ENCODE assay signal across 15 cellular contexts in the genomic region with DNA sequence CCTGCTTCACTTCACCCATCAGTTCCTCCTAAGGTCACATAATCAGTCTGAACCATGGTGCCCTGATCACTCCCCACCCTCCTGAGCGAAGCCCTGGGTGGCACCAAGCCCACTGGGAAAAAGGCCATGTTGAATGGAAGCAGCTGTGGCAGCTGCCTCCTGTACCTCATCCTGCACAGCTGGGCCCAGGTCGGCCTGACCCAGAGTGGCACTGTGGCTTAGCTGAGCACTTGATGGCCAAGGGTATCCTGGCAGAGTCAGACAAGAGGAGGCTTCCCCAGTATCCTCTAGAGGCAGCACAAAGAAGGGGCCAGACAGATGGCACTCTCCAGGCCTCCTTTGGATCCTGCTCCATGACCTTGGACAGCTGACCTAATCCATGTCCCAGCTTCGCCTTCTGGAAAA.
DNase-seq lines count a peak whose midpoint lies in the region; ATAC-seq and TF ChIP-seq lines count a peak whose summit lies in the region.
"Had no signal": no experiment of that assay in that cellular context is flagged by ENCODE, and none has a peak within 500 bp of the region (broad histone marks: within the 10 kb centered on the region; RNA-seq: fewer than 3 reads in every experiment).

No MANE protein-coding gene starts in this region.

- intact Hi-C loops in sigmoid colon (cut with DNase I) (loop anchor here (10.0 kb wide), 1 partner anchor 336 kb away; no protein-coding TSS in a partner anchor), natural killer cell (cut with micrococcal nuclease) (no loop called here)

- H4K91ac ChIP-seq in neuronal stem cell (ENCODE audit: low read depth, low read length, poor library complexity) = no peak overlapping the region

- H3K36me3 ChIP-seq in sigmoid colon = no peaks in the 10 kb centered on the region
- H3K36me3 ChIP-seq in neuronal stem cell (replicated peaks in 1 of 2; ENCODE audit: control insufficient read depth in 2 of 2, insufficient read depth in 2 of 2, low read length in 2 of 2) = no peaks in the 10 kb centered on the region

- H3K27ac Mint-ChIP-seq in glutamatergic neuron (ENCODE audit: unreplicated experiment) = no peak overlapping the region
- no peak overlapping the region for H3K27ac Mint-ChIP-seq in natural killer cell
- H3K27ac Mint-ChIP-seq: GM23338 had no signal

- peaks cover 9% of the 10 kb centered on the region for H3K4me1 Mint-ChIP-seq in glutamatergic neuron (ENCODE audit: low read depth, unreplicated experiment)
- H3K4me1 Mint-ChIP-seq in natural killer cell = peaks cover 0 to 11% of the 10 kb centered on the region in 2 donors

- H4K8ac ChIP-seq in neuronal stem cell (ENCODE audit: low read depth, low read length) = no peak overlapping the region

- H3K27ac ChIP-seq in sigmoid colon = no peak overlapping the region
- H3K27ac ChIP-seq in neuronal stem cell (replicated peaks; ENCODE audit: low read length) = no peak overlapping the region
- H3K27ac ChIP-seq: A549, RWPE1 had no signal

- H3K9me3 Mint-ChIP-seq in glutamatergic neuron (ENCODE audit: unreplicated experiment) (peaks cover 2% of the 10 kb centered on the region), natural killer cell (no peaks in the 10 kb centered on the region)
- H3K9me3 Mint-ChIP-seq: GM23338, IgD-negative memory B cell had no signal

- no peak overlapping the region for H3K4me2 ChIP-seq in neuronal stem cell (ENCODE audit: insufficient read depth, low read length, poor library complexity, severe bottlenecking)
- H3K4me2 ChIP-seq: A549, GM23338 had no signal

- H2BK15ac ChIP-seq in neuronal stem cell (ENCODE audit: low read length) = no peak overlapping the region

- no peak overlapping the region for H2AK5ac ChIP-seq in neuronal stem cell (ENCODE audit: low read depth, low read length)

- no peak overlapping the region for H3K14ac ChIP-seq in neuronal stem cell (ENCODE audit: low read length)

- H3K23ac ChIP-seq in neuronal stem cell (ENCODE audit: low read depth, low read length, poor library complexity) = no peak overlapping the region

- no peak overlapping the region for H3K4ac ChIP-seq in neuronal stem cell (ENCODE audit: low read length)

- no peak for TF ChIP-seq EP300 in sigmoid colon (IDR thresholded peaks at IDR 0.05)

- H3K27me3 Mint-ChIP-seq in glutamatergic neuron (ENCODE audit: unreplicated experiment) (peaks cover 15% of the 10 kb centered on the region), natural killer cell (ENCODE audit: low read depth in 2 of 2) (peaks cover 20 to 29% of the 10 kb centered on the region in 2 donors)

- no peak overlapping the region for H2BK120ac ChIP-seq in neuronal stem cell (ENCODE audit: low read depth, low read length)

- WGBS in sigmoid colon, 2 donors = 72 to 86% methylated on average over 3 of the region's 3 CpGs
- WGBS in neuronal stem cell (ENCODE audit: extremely low coverage in 2 of 2, insufficient read length in 2 of 2, insufficient replicate concordance in 1 of 2), 2 donors = no CpG with 5 or more reads among the region's 3 CpGs

- no peak overlapping the region for H2BK5ac ChIP-seq in neuronal stem cell (ENCODE audit: low read length)

- H2AFZ ChIP-seq in neuronal stem cell (ENCODE audit: low read length) = no peak overlapping the region
- H2AFZ ChIP-seq: GM23338 had no signal

- no peaks in the 10 kb centered on the region for H3K79me1 ChIP-seq in neuronal stem cell (ENCODE audit: low read depth, low read length)

- H3K4me3 ChIP-seq in sigmoid colon (no peak overlapping the region), neuronal stem cell (ENCODE audit: low read length in 2 of 2) (no peak overlapping the region)
- H3K4me3 ChIP-seq: A549, GM23338 had no signal

- no peak overlapping the region for H3K9ac ChIP-seq in neuronal stem cell (ENCODE audit: low read depth, low read length, poor library complexity)

- TF ChIP-seq POLR2A in sigmoid colon (IDR thresholded peaks at IDR 0.05) = no peak

- H3K18ac ChIP-seq in neuronal stem cell (ENCODE audit: low read length) = no peak overlapping the region

- no peak overlapping the region for H2BK12ac ChIP-seq in neuronal stem cell (ENCODE audit: low read length)

- H3K4me3 Mint-ChIP-seq in glutamatergic neuron (ENCODE audit: unreplicated experiment) (no peak overlapping the region), natural killer cell (no peak overlapping the region)
- H3K4me3 Mint-ChIP-seq: GM23338 had no signal

- TF ChIP-seq CTCF in glutamatergic neuron (IDR thresholded peaks at IDR 0.05; ENCODE audit: partially characterized antibody, unreplicated experiment) (no peak), sigmoid colon (IDR thresholded peaks at IDR 0.05) (no peak), natural killer cell (IDR thresholded peaks at IDR 0.05) (no peak)

- H3K4me1 ChIP-seq in sigmoid colon = peaks cover 0 to 20% (median 18%) of the 10 kb centered on the region in 4 donors
- H3K4me1 ChIP-seq in neuronal stem cell (ENCODE audit: control insufficient read depth in 2 of 2, insufficient read depth in 1 of 2, low read depth in 1 of 2, low read length in 2 of 2) = peaks cover 0 to 11% of the 10 kb centered on the region in 2 donors
- H3K4me1 ChIP-seq: A549, Caco-2 had no signal

- no peak for ATAC-seq in natural killer cell
- ATAC-seq: A549, GM23338 had no signal

- peaks cover 0 to 8% (median 0%) of the 10 kb centered on the region in 3 donors for H3K27me3 ChIP-seq in sigmoid colon
- peaks cover 0 to 47% (median 0%) of the 10 kb centered on the region in 3 experiments for H3K27me3 ChIP-seq in neuronal stem cell (ENCODE audit: control insufficient read depth in 3 of 3, insufficient read depth in 3 of 3, low read depth in 1 of 3, low read length in 3 of 3)

- H3K9me3 ChIP-seq in sigmoid colon = no peaks in the 10 kb centered on the region
- H3K9me3 ChIP-seq in neuronal stem cell (replicated peaks in 1 of 2; ENCODE audit: control insufficient read depth in 2 of 2, insufficient read depth in 1 of 2, low read depth in 1 of 2, low read length in 2 of 2) = no peaks in the 10 kb centered on the region
- H3K9me3 ChIP-seq: A549, Caco-2 had no signal

- DNase-seq in NCI-H510A treated with DMSO at 0.1 percent for 48 hours (lab: John Stamatoyannopoulos, UW) = peak; percentile 2
- no peak for DNase-seq in NCI-H510A (lab: John Stamatoyannopoulos, UW)
- DNase-seq in NCI-H524 treated with DMSO at 0.1 percent for 48 hours (lab: John Stamatoyannopoulos, UW) = peak; percentile 27
- peak; percentile 10 for DNase-seq in glutamatergic neuron
- peak; percentile 55 for DNase-seq in sigmoid colon
- no peak for DNase-seq in natural killer cell
- no peak for DNase-seq in NCI-H446 (lab: John Stamatoyannopoulos, UW)
- DNase-seq in neuronal stem cell (ENCODE audit: low spot score) = no peak
- DNase-seq: Caco-2, DMS79 treated with DMSO at 0.1 percent for 48 hours, NCI-H1436 treated with DMSO at 0.1 percent for 48 hours had no signal

- H3K36me3 Mint-ChIP-seq in glutamatergic neuron (ENCODE audit: unreplicated experiment) (no peaks in the 10 kb centered on the region), natural killer cell (no peaks in the 10 kb centered on the region)

Comparison
In these comparisons a context has a peak if more than half of its experiments do, and no peak if none do; other contexts are left out.
1. DNase-seq: peak in NCI-H510A treated with DMSO at 0.1 percent for 48 hours (single experiment), NCI-H524 treated with DMSO at 0.1 percent for 48 hours (single experiment), glutamatergic neuron (single experiment) and sigmoid colon (single experiment); none in NCI-H510A (single experiment), natural killer cell (single experiment), NCI-H446 (0 of 2) and neuronal stem cell (single experiment).